Comparison of ENCODE assay signal across 22 cellular contexts in genomic region chr17:63704259-63704576, GRCh38. TPM values are rescaled to one million over a fixed set of nuclear protein-coding genes. Genes with fewer than 3 reads are reported as not detected.
DNase-seq lines count a peak whose midpoint lies in the region; ATAC-seq and TF ChIP-seq lines count a peak whose summit lies in the region.
"Had no signal": no experiment of that assay in that cellular context is flagged by ENCODE, and none has a peak within 500 bp of the region (broad histone marks: within the 10 kb centered on the region; RNA-seq: fewer than 3 reads in every experiment).

No MANE protein-coding gene starts in this region.

- TF ChIP-seq CTCF in RWPE1 (conservative IDR thresholded peaks at IDR 0.05; ENCODE audit: low read depth) (no peak), osteoblast (IDR thresholded peaks at IDR 0.05; ENCODE audit: extremely low read depth, low read depth, low read length) (no peak), GM13977 (IDR thresholded peaks at IDR 0.05; ENCODE audit: extremely low read depth, insufficient read depth, missing control alignments) (no peak)

- peaks cover 4 to 43% (median 11%) of the 10 kb centered on the region in 3 donors for H3K36me3 Mint-ChIP-seq in CD8-positive, alpha-beta memory T cell
- H3K36me3 Mint-ChIP-seq in effector memory CD8-positive, alpha-beta T cell (ENCODE audit: insufficient read depth): peaks cover 54% of the 10 kb centered on the region

- H4K20me1 ChIP-seq in osteoblast (ENCODE audit: insufficient read depth, low read length): no peaks in the 10 kb centered on the region

- POLR2A ChIA-PET in CD8-positive, alpha-beta memory T cell (lab: Charles Lee): interaction anchor here (0.6 to 14.8 kb wide), 3 partner anchors 8 to 85 kb away, joined by 3 to 270 read pairs (median 3); no protein-coding TSS in a partner anchor
- POLR2A ChIA-PET in RWPE1 (lab: Yijun Ruan, JAX; ENCODE audit: low non-redundant PET): no interaction called here

- CTCF ChIA-PET in CD8-positive, alpha-beta memory T cell (lab: Charles Lee): no interaction called here
- CTCF ChIA-PET in RWPE1 (lab: Yijun Ruan, JAX): no interaction called here

- no peak overlapping the region for H3K27ac ChIP-seq in CD8-positive, alpha-beta memory T cell (ENCODE audit: low read depth, low read length)
- peak overlapping the region; percentile 46; the same call in 1 of the 2 replicates for H3K27ac ChIP-seq in RWPE1
- H3K27ac ChIP-seq in osteoblast (ENCODE audit: low read depth, low read length): no peak overlapping the region
- H3K27ac ChIP-seq: gastroesophageal sphincter, right atrium auricular region, thyroid gland, VCaP had no signal

- H3K4me1 ChIP-seq in CD8-positive, alpha-beta memory T cell (ENCODE audit: insufficient read depth, low read length): peaks cover 74% of the 10 kb centered on the region
- H3K4me1 ChIP-seq in osteoblast (ENCODE audit: insufficient read depth, low read length): peaks cover 8% of the 10 kb centered on the region

- no peaks in the 10 kb centered on the region for H3K27me3 Mint-ChIP-seq in CD8-positive, alpha-beta memory T cell
- no peaks in the 10 kb centered on the region for H3K27me3 Mint-ChIP-seq in effector memory CD8-positive, alpha-beta T cell

- no peak overlapping the region for H3K4me3 ChIP-seq in CD8-positive, alpha-beta memory T cell (ENCODE audit: low read length)
- no peak overlapping the region for H3K4me3 ChIP-seq in osteoblast (ENCODE audit: insufficient read depth, low read length)
- H3K4me3 ChIP-seq: gastroesophageal sphincter, GM12878, right atrium auricular region, thyroid gland had no signal

- H3K36me3 ChIP-seq in CD8-positive, alpha-beta memory T cell (ENCODE audit: insufficient read depth, low read length): no peaks in the 10 kb centered on the region
- peaks cover 21% of the 10 kb centered on the region for H3K36me3 ChIP-seq in osteoblast (ENCODE audit: insufficient read depth, low read length)

- H3K9me3 ChIP-seq in CD8-positive, alpha-beta memory T cell (ENCODE audit: low read length): no peaks in the 10 kb centered on the region
- no peaks in the 10 kb centered on the region for H3K9me3 ChIP-seq in osteoblast (ENCODE audit: low read depth, low read length)
- H3K9me3 ChIP-seq: gastroesophageal sphincter, right atrium auricular region, thyroid gland had no signal

- H3K9me3 Mint-ChIP-seq in CD8-positive, alpha-beta memory T cell: peaks cover 0 to 4% (median 0%) of the 10 kb centered on the region in 5 donors
- no peaks in the 10 kb centered on the region for H3K9me3 Mint-ChIP-seq in effector memory CD8-positive, alpha-beta T cell

- H3K4me1 Mint-ChIP-seq in CD8-positive, alpha-beta memory T cell: peaks cover 67 to 79% (median 71%) of the 10 kb centered on the region in 3 donors
- peaks cover 64 to 65% of the 10 kb centered on the region in 2 donors for H3K4me1 Mint-ChIP-seq in effector memory CD8-positive, alpha-beta T cell (ENCODE audit: low read depth in 2 of 2)

- H3K79me2 ChIP-seq in osteoblast (ENCODE audit: insufficient read depth, low read length): no peaks in the 10 kb centered on the region

- no peak overlapping the region for H3K4me2 ChIP-seq in osteoblast (ENCODE audit: insufficient read depth, low read length)

- peak overlapping the region; percentile 14 to 99 (median 91) for H3K27ac Mint-ChIP-seq in CD8-positive, alpha-beta memory T cell
- H3K27ac Mint-ChIP-seq in effector memory CD8-positive, alpha-beta T cell: peak overlapping the region in 1 of 2 donors; percentile 96

- in situ Hi-C loops in GM13977 (cut with MboI; ENCODE audit: low pct_unique_long_range_greater_than_20kb, low sequenced_read_pairs, unreplicated experiment): no loop called here

- H2AFZ ChIP-seq in osteoblast (ENCODE audit: low read length): no peak overlapping the region

- H3K27me3 ChIP-seq in CD8-positive, alpha-beta memory T cell (ENCODE audit: insufficient read depth, low read length, poor library complexity, severe bottlenecking): no peaks in the 10 kb centered on the region
- H3K27me3 ChIP-seq in osteoblast (ENCODE audit: insufficient read depth, low read length): no peaks in the 10 kb centered on the region
- H3K27me3 ChIP-seq: gastroesophageal sphincter, right atrium auricular region, thyroid gland had no signal

- no peak for DNase-seq in CD8-positive, alpha-beta memory T cell
- DNase-seq in RWPE1 (ENCODE audit: low spot score) (no peak), osteoblast (ENCODE audit: insufficient read length, low spot score, missing footprints) (peak; percentile 52), GM13977 (ENCODE audit: low spot score) (no peak), cortex of kidney (lab: John Stamatoyannopoulos, UW) (no peak)
- no peak for DNase-seq in effector memory CD8-positive, alpha-beta T cell
- DNase-seq: activated CD8-positive, alpha-beta memory T cell treated with anti-CD3 and anti-CD28 coated beads for 24 hours; AML-193; amygdala; GF-D8; NCI-H1105 treated with DMSO at 0.1 percent for 48 hours; NCI-H510A treated with DMSO at 0.1 percent for 48 hours; nucleus accumbens; SW 1271; thyroid gland had no signal

- H3K4me3 Mint-ChIP-seq in CD8-positive, alpha-beta memory T cell: peak overlapping the region in 3 of 7 donors; percentile 73 to 93 (median 75)
- peak overlapping the region; percentile 89 to 94 for H3K4me3 Mint-ChIP-seq in effector memory CD8-positive, alpha-beta T cell

- ATAC-seq in effector memory CD8-positive, alpha-beta T cell (replicated peaks): no peak
- no peak for ATAC-seq in GM19467 (IDR thresholded peaks at IDR 0.05; ENCODE audit: unreplicated experiment)
- ATAC-seq: esophagus mucosa, gastroesophageal sphincter, GM12878, HepG2 had no signal

RNA-seq across cellular contexts. Expression of gene LIMD2, which starts 4.3 kb away (rescaled TPM):
- total RNA-seq in CD8-positive, alpha-beta memory T cell: 100 to 1,000 TPM; 236 to 240 TPM
- 495 TPM for polyA plus RNA-seq in CD8-positive, alpha-beta memory T cell
- 4.3 and 5.9 TPM in 2 replicates for total RNA-seq in osteoblast

RNA-seq across cellular contexts. Expression of gene STRADA, which starts 37.4 kb away (rescaled TPM):
- total RNA-seq in CD8-positive, alpha-beta memory T cell: 10 to 100 TPM; 56.7 to 57.2 TPM
- 22.8 TPM for polyA plus RNA-seq in CD8-positive, alpha-beta memory T cell
- 29.7 and 35.4 TPM in 2 replicates for total RNA-seq in osteoblast

Comparison
In these comparisons a context has a peak if more than half of its experiments do, and no peak if none do; other contexts are left out.
1. RNA of gene LIMD2, which starts 4.3 kb away (total RNA-seq): 236 to 240 TPM in CD8-positive, alpha-beta memory T cell; 4.3 to 5.9 TPM in osteoblast; every median in the first group is over 10 times any median in the second.